Comparison of ENCODE assay signal across 32 cellular contexts in the genomic region with DNA sequence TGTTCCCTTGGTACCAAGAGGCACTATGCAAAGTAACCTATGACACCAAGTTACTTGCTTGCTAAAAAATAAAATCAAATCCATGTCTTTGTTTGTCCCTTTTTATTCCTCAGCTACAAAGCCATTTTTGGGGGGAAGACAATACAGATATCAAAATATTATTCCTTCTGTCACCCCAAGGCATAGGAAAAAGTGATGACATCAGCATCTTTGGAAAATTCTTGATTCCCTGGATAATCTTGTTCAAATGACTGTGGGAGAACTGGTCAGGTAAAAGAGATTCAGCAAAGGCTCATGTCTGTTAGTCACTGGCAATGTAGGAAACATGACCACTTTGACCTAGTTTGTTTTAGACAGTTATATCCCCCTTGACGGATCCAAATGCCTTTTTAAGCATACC.
"Had no signal": no experiment of that assay in that cellular context is flagged by ENCODE, and none has a peak within 500 bp of the region (broad histone marks: within the 10 kb centered on the region; RNA-seq: fewer than 3 reads in every experiment).

No MANE protein-coding gene starts in this region.

- H3K27me3 ChIP-seq: ascending aorta, cardiac muscle cell had no signal

- H3K4me1 ChIP-seq: ascending aorta had no signal

- H3K36me3 ChIP-seq: ascending aorta, cardiac muscle cell had no signal

- H3K27ac ChIP-seq: ascending aorta, cardiac muscle cell, VCaP had no signal

- DNase-seq: activated B cell treated with CpG ODN at 0.5 μM for 24 hours; activated CD4-positive, alpha-beta memory T cell treated with anti-CD3 and anti-CD28 coated beads, Interleukin-2, amount 10 ng/mL, durations not matched to agents 7 days and 5 days; activated CD4-positive, alpha-beta T cell treated with anti-CD3 and anti-CD28 coated beads for 1 hour; activated CD4-positive, alpha-beta T cell treated with anti-CD3 and anti-CD28 coated beads for 36 hours; activated CD4-positive, alpha-beta T cell treated with anti-CD3 and anti-CD28 coated beads for 48 hours; activated CD4-positive, alpha-beta T cell treated with anti-CD3 and anti-CD28 coated beads, Interleukin-2, amount 10 ng/mL, durations not matched to agents 7 days and 5 days; activated CD4-positive, alpha-beta T cell treated with anti-CD3 and anti-CD28 coated beads, Interleukin-2, amount 50 U/mL, for 48 hours; activated CD8-positive, alpha-beta memory T cell treated with anti-CD3 and anti-CD28 coated beads for 24 hours; activated CD8-positive, alpha-beta memory T cell treated with anti-CD3 and anti-CD28 coated beads, Interleukin-2, amount 10 ng/mL, durations not matched to agents 7 days and 5 days; activated CD8-positive, alpha-beta memory T cell treated with anti-CD3 and anti-CD28 coated beads, Interleukin-2, amount 50 U/mL, for 48 hours; activated CD8-positive, alpha-beta T cell treated with anti-CD3 and anti-CD28 coated beads, Interleukin-2, amount 10 ng/mL, durations not matched to agents 7 days and 5 days; activated effector memory CD4-positive, alpha-beta T cell treated with Interleukin-2 at 50 U/mL for 16 hours; activated gamma-delta T cell; activated naive CD4-positive, alpha-beta T cell treated with anti-CD3 and anti-CD28 coated beads, Interleukin-2, amount 10 ng/mL, durations not matched to agents 7 days and 5 days; activated naive CD4-positive, alpha-beta T cell treated with Interleukin-2 at 50 U/mL for 16 hours; activated naive CD8-positive, alpha-beta T cell treated with anti-CD3 and anti-CD28 coated beads, Interleukin-2, amount 10 ng/mL, durations not matched to agents 7 days and 5 days; activated naive CD8-positive, alpha-beta T cell treated with anti-CD3 and anti-CD28 coated beads, Interleukin-2, amount 50 U/mL, for 24 hours; activated T-cell treated with anti-CD3 and anti-CD28 coated beads, Interleukin-2, amount 50 U/mL, for 24 hours; activated T-cell treated with anti-CD3 and anti-CD28 coated beads, Interleukin-2, amount 50 U/mL, for 48 hours; amygdala; anterior cingulate cortex; caudate nucleus; cerebellar nuclear complex; T-helper 1 cell; T-helper 2 cell; T-helper 9 cell had no signal

- FAIRE-seq: bronchial epithelial cell, TTC549 had no signal

- H3K9me3 ChIP-seq: ascending aorta had no signal

- ATAC-seq: activated CD4-positive, alpha-beta T cell treated with anti-CD3 and anti-CD28 coated beads for 36 hours; activated CD4-positive, CD25-positive, alpha-beta regulatory T cell treated with anti-CD3 and anti-CD28 coated beads, Interleukin-2, amount 50 U/mL, for 24 hours; activated CD8-positive, alpha-beta memory T cell treated with anti-CD3 and anti-CD28 coated beads, Interleukin-2, amount 10 ng/mL, durations not matched to agents 7 days and 5 days; activated CD8-positive, alpha-beta T cell treated with anti-CD3 and anti-CD28 coated beads, Interleukin-2, amount 10 ng/mL, durations not matched to agents 7 days and 5 days; activated naive CD8-positive, alpha-beta T cell treated with anti-CD3 and anti-CD28 coated beads, Interleukin-2, amount 50 U/mL, for 24 hours had no signal

- H3K4me3 ChIP-seq: ascending aorta, cardiac muscle cell had no signal
